ENCODE assay signal across 33 cellular contexts in the genomic region with DNA sequence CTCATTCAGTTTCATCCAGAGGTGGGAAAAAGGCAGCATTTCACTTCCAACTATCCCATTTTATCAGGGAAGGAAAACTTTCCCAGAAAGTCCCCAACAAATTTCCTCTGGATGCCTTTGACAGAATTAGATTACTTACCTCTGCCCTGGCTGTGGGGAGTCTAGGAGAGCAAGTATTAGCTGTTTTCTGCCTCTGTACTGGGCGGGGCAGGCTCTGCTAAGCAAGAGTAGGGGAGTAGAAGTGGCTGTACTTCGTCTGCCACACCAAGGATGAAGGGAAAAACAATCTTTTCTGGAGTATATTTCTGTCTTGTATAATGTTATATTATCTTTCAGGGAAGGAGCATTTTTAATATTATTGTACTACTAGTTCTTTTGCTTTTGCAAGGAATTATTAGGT.
"Had no signal": no experiment of that assay in that cellular context is flagged by ENCODE, and none has a peak within 500 bp of the region (broad histone marks: within the 10 kb centered on the region; RNA-seq: fewer than 3 reads in every experiment).

No MANE protein-coding gene starts in this region.

- H3K36me3 ChIP-seq: cardiac muscle cell, MG63 had no signal

- H3K27ac Mint-ChIP-seq: activated CD4-positive, alpha-beta memory T cell treated with anti-CD3 and anti-CD28 coated beads, Interleukin-2, amount 10 ng/mL, durations not matched to agents 7 days and 5 days; activated CD4-positive, alpha-beta T cell treated with anti-CD3 and anti-CD28 coated beads for 36 hours; activated naive CD4-positive, alpha-beta T cell treated with anti-CD3 and anti-CD28 coated beads for 36 hours; activated naive CD8-positive, alpha-beta T cell; activated T-helper 17 cell treated with anti-CD3 and anti-CD28 coated beads, Interleukin-2, amount 50 U/mL, for 72 hours; IgD-negative memory B cell had no signal

- ATAC-seq: activated CD4-positive, alpha-beta T cell treated with anti-CD3 and anti-CD28 coated beads for 36 hours; activated T-helper 17 cell treated with anti-CD3 and anti-CD28 coated beads, Interleukin-2, amount 50 U/mL, for 72 hours; Panc1; Right ventricle myocardium inferior had no signal

- H3K27me3 ChIP-seq: cardiac muscle cell, MG63 had no signal

- H3K27ac ChIP-seq: cardiac muscle cell, KMS-11, SK-N-MC, VCaP had no signal

- DNase-seq: activated CD4-positive, alpha-beta memory T cell treated with anti-CD3 and anti-CD28 coated beads, Interleukin-2, amount 10 ng/mL, durations not matched to agents 7 days and 5 days; activated CD4-positive, alpha-beta T cell treated with anti-CD3 and anti-CD28 coated beads for 36 hours; activated CD4-positive, alpha-beta T cell treated with anti-CD3 and anti-CD28 coated beads, Interleukin-2, amount 50 U/mL, for 1 hour; activated gamma-delta T cell; activated naive CD4-positive, alpha-beta T cell treated with anti-CD3 and anti-CD28 coated beads for 36 hours; activated T-cell treated with anti-CD3 and anti-CD28 coated beads for 4 hours; activated T-cell treated with anti-CD3 and anti-CD28 coated beads, Interleukin-2, amount 50 U/mL, for 48 hours; amygdala; MG63; MV-4-11; NCI-H1105; NCI-H1436; NCI-H187; NCI-H2081; NCI-H2171; NCI-H345; NCI-H510A; NCI-H526 treated with DMSO at 0.1 percent for 48 hours; NCI-H82; NK-92 treated with Interleukin-12 subunit alpha and Interleukin-12 subunit beta, amount 100 ng/mL, for 24 hours; OCI-M1; RPMI8226; T-helper 1 cell had no signal

- H3K36me3 Mint-ChIP-seq: activated naive CD8-positive, alpha-beta T cell had no signal

- H3K4me3 ChIP-seq: cardiac muscle cell, MG63, SK-N-MC had no signal

- H3K9me3 ChIP-seq: MG63 had no signal

- H3K27me3 Mint-ChIP-seq: activated CD4-positive, alpha-beta T cell treated with anti-CD3 and anti-CD28 coated beads for 36 hours; activated T-helper 17 cell treated with anti-CD3 and anti-CD28 coated beads, Interleukin-2, amount 50 U/mL, for 72 hours; brain; IgD-negative memory B cell had no signal

- H3K4me1 Mint-ChIP-seq: activated CD4-positive, alpha-beta memory T cell treated with anti-CD3 and anti-CD28 coated beads, Interleukin-2, amount 10 ng/mL, durations not matched to agents 7 days and 5 days; activated CD4-positive, alpha-beta T cell treated with anti-CD3 and anti-CD28 coated beads for 36 hours; activated T-helper 17 cell treated with anti-CD3 and anti-CD28 coated beads, Interleukin-2, amount 50 U/mL, for 72 hours had no signal

- H3K4me3 Mint-ChIP-seq: activated CD4-positive, alpha-beta memory T cell treated with anti-CD3 and anti-CD28 coated beads, Interleukin-2, amount 10 ng/mL, durations not matched to agents 7 days and 5 days; activated CD4-positive, alpha-beta T cell treated with anti-CD3 and anti-CD28 coated beads for 36 hours; activated naive CD4-positive, alpha-beta T cell treated with anti-CD3 and anti-CD28 coated beads for 36 hours; activated naive CD8-positive, alpha-beta T cell; activated T-helper 17 cell treated with anti-CD3 and anti-CD28 coated beads, Interleukin-2, amount 50 U/mL, for 72 hours; brain; IgD-negative memory B cell had no signal

- H3K9me3 Mint-ChIP-seq: activated CD4-positive, alpha-beta memory T cell treated with anti-CD3 and anti-CD28 coated beads, Interleukin-2, amount 10 ng/mL, durations not matched to agents 7 days and 5 days; activated naive CD4-positive, alpha-beta T cell treated with anti-CD3 and anti-CD28 coated beads for 36 hours; activated T-helper 17 cell treated with anti-CD3 and anti-CD28 coated beads, Interleukin-2, amount 50 U/mL, for 72 hours had no signal
